ENCODE assay signal across 27 cellular contexts in the genomic region with DNA sequence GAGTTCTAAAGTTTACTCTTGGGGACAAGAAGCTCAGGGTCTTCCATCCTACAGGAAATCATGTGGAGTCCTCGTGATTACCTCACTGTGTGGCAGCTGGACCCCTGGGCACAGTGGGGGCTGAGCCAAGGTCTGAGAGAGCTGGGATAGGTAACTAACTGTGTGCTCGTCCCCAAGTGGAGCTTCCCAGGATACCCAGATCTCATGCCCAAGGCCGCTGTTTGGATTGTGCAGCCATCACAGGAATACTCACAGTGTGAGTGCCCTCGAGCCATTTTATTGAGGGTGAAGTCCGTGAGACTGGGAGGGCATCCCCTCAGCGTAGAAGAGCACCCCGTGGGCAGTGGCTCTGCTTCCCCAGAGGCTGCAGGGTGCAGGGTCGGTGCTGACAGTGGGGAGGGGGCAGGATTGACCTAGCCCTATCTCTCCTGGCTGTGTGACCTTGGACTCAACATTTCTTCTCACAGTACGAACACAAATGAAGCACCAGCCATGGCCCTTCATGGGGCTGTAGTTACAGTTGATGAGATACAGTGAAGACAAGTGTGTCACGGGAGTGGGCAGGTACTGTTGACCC.
"Had no signal": no experiment of that assay in that cellular context is flagged by ENCODE, and none has a peak within 500 bp of the region (broad histone marks: within the 10 kb centered on the region; RNA-seq: fewer than 3 reads in every experiment).

No MANE protein-coding gene starts in this region.

- H3K27ac ChIP-seq: ascending aorta, breast epithelium, cardiac muscle cell, coronary artery, WERI-Rb-1 had no signal

- ATAC-seq: activated CD4-positive, alpha-beta T cell treated with anti-CD3 and anti-CD28 coated beads for 36 hours; activated CD8-positive, alpha-beta T cell treated with anti-CD3 and anti-CD28 coated beads, Interleukin-2, amount 10 ng/mL, durations not matched to agents 7 days and 5 days; activated naive CD4-positive, alpha-beta T cell treated with anti-CD3 and anti-CD28 coated beads, Interleukin-2, amount 50 U/mL, for 72 hours; activated T-cell treated with anti-CD3 and anti-CD28 coated beads, Interleukin-2, amount 50 U/mL, for 4 hours; activated T-helper 17 cell treated with anti-CD3 and anti-CD28 coated beads, Interleukin-2, amount 50 U/mL, for 72 hours; effector memory CD8-positive, alpha-beta T cell; esophagus mucosa; T-helper 17 cell had no signal

- H3K4me3 ChIP-seq: ascending aorta, breast epithelium, cardiac muscle cell, coronary artery had no signal

- DNase-seq: activated B cell treated with CpG ODN at 0.5 μM for 24 hours; activated CD4-positive, alpha-beta memory T cell treated with anti-CD3 and anti-CD28 coated beads for 36 hours; activated CD4-positive, alpha-beta T cell treated with anti-CD3 and anti-CD28 coated beads for 36 hours; activated CD4-positive, alpha-beta T cell treated with anti-CD3 and anti-CD28 coated beads, Interleukin-2, amount 10 ng/mL, durations not matched to agents 24 days and 14 days; activated CD4-positive, CD25-positive, alpha-beta regulatory T cell treated with anti-CD3 and anti-CD28 coated beads, Interleukin-2, amount 50 U/mL, for 72 hours; activated CD8-positive, alpha-beta T cell treated with anti-CD3 and anti-CD28 coated beads, Interleukin-2, amount 10 ng/mL, durations not matched to agents 7 days and 5 days; activated gamma-delta T cell; activated naive CD4-positive, alpha-beta T cell; activated naive CD4-positive, alpha-beta T cell treated with anti-CD3 and anti-CD28 coated beads, Interleukin-2, amount 10 ng/mL, durations not matched to agents 7 days and 5 days; activated naive CD8-positive, alpha-beta T cell treated with anti-CD3 and anti-CD28 coated beads, Interleukin-2, amount 10 ng/mL, durations not matched to agents 7 days and 5 days; activated T-cell treated with anti-CD3 and anti-CD28 coated beads, Interleukin-2, amount 50 U/mL, for 4 hours; central memory CD4-positive, alpha-beta T cell; dermis blood vessel endothelial cell; effector CD4-positive, alpha-beta T cell; effector memory CD8-positive, alpha-beta T cell; foreskin fibroblast; T-helper 1 cell; T-helper 17 cell; T1000; WERI-Rb-1 had no signal

- H3K9me3 ChIP-seq: ascending aorta, breast epithelium had no signal

- H3K36me3 ChIP-seq: ascending aorta, breast epithelium, cardiac muscle cell, WERI-Rb-1 had no signal
